16 cellular contexts compared by ENCODE assay signal in genomic region chr2:71894266-71894665, GRCh38.
"Had no signal": no experiment of that assay in that cellular context is flagged by ENCODE, and none has a peak within 500 bp of the region (broad histone marks: within the 10 kb centered on the region; RNA-seq: fewer than 3 reads in every experiment).

No MANE protein-coding gene starts in this region.

- H3K36me3 ChIP-seq: ascending aorta, lower lobe of right lung had no signal

- H3K4me1 Mint-ChIP-seq: activated CD4-positive, alpha-beta T cell treated with anti-CD3 and anti-CD28 coated beads, Interleukin-2, amount 10 ng/mL, durations not matched to agents 7 days and 5 days; naive thymus-derived CD4-positive, alpha-beta T cell; stimulated activated naive CD8-positive, alpha-beta T cell treated with anti-CD3 and anti-CD28 coated beads, Interleukin-15, amount 100 ng/mL, for 72 hours; T-cell had no signal

- ATAC-seq: lower lobe of right lung; naive thymus-derived CD4-positive, alpha-beta T cell; psoas muscle; stimulated activated naive CD8-positive, alpha-beta T cell treated with anti-CD3 and anti-CD28 coated beads, Interleukin-15, amount 100 ng/mL, for 72 hours; T-cell had no signal

- H3K27me3 ChIP-seq: ascending aorta, testis had no signal

- H3K9me3 Mint-ChIP-seq: activated CD4-positive, alpha-beta T cell treated with anti-CD3 and anti-CD28 coated beads, Interleukin-2, amount 10 ng/mL, durations not matched to agents 7 days and 5 days; stimulated activated naive CD8-positive, alpha-beta T cell treated with anti-CD3 and anti-CD28 coated beads, Interleukin-15, amount 100 ng/mL, for 72 hours; T-cell had no signal

- DNase-seq: activated CD4-positive, alpha-beta T cell treated with anti-CD3 and anti-CD28 coated beads, Interleukin-2, amount 10 ng/mL, durations not matched to agents 7 days and 5 days; activated gamma-delta T cell treated with Interleukin-2 at 50 U/mL for 16 hours; activated T-cell treated with anti-CD3 and anti-CD28 coated beads, Interleukin-2, amount 50 U/mL, for 48 hours; effector CD8-positive, alpha-beta T cell; lower lobe of right lung; naive thymus-derived CD4-positive, alpha-beta T cell; nucleus accumbens; psoas muscle; stimulated activated CD4-positive, alpha-beta T cell treated with anti-CD3 and anti-CD28 coated beads, Interleukin-4, amount 100 ng/mL, for 1 hour; stimulated activated naive CD8-positive, alpha-beta T cell treated with anti-CD3 and anti-CD28 coated beads, Interleukin-15, amount 100 ng/mL, for 72 hours; T-cell; testis had no signal

- H3K9me3 ChIP-seq: ascending aorta, lower lobe of right lung, psoas muscle, testis had no signal

- H3K27me3 Mint-ChIP-seq: activated CD4-positive, alpha-beta T cell treated with anti-CD3 and anti-CD28 coated beads, Interleukin-2, amount 10 ng/mL, durations not matched to agents 7 days and 5 days had no signal

- H3K4me3 ChIP-seq: ascending aorta, lower lobe of right lung, psoas muscle, testis had no signal

- H3K27ac ChIP-seq: ascending aorta, epithelial cell of prostate, lower lobe of right lung, psoas muscle, testis, VCaP had no signal

- FAIRE-seq: colon had no signal

- H3K27ac Mint-ChIP-seq: activated CD4-positive, alpha-beta T cell treated with anti-CD3 and anti-CD28 coated beads, Interleukin-2, amount 10 ng/mL, durations not matched to agents 7 days and 5 days; naive thymus-derived CD4-positive, alpha-beta T cell; stimulated activated naive CD8-positive, alpha-beta T cell treated with anti-CD3 and anti-CD28 coated beads, Interleukin-15, amount 100 ng/mL, for 72 hours; T-cell had no signal

- H3K4me1 ChIP-seq: ascending aorta, lower lobe of right lung, psoas muscle had no signal

- H3K4me3 Mint-ChIP-seq: activated CD4-positive, alpha-beta T cell treated with anti-CD3 and anti-CD28 coated beads, Interleukin-2, amount 10 ng/mL, durations not matched to agents 7 days and 5 days; naive thymus-derived CD4-positive, alpha-beta T cell; stimulated activated naive CD8-positive, alpha-beta T cell treated with anti-CD3 and anti-CD28 coated beads, Interleukin-15, amount 100 ng/mL, for 72 hours; T-cell had no signal

- H3K36me3 Mint-ChIP-seq: naive thymus-derived CD4-positive, alpha-beta T cell; T-cell had no signal
